In genomic region chr1:52158218-52158617, GRCh38 we compare ENCODE assay signal across 23 cellular contexts.
"Had no signal": no experiment of that assay in that cellular context is flagged by ENCODE, and none has a peak within 500 bp of the region (broad histone marks: within the 10 kb centered on the region; RNA-seq: fewer than 3 reads in every experiment).

No MANE protein-coding gene starts in this region.

- ATAC-seq: heart right ventricle; left lobe of liver; naive thymus-derived CD8-positive, alpha-beta T cell; stimulated activated naive B cell treated with anti-CD40 and anti-IgM and Interleukin-4, amounts not matched to agents 10 μg/mL and 1 μg/mL and 100 μg/mL, for 72 hours had no signal

- DNase-seq: dorsolateral prefrontal cortex; effector CD4-positive, alpha-beta T cell; esophagus squamous epithelium; foreskin melanocyte; glutamatergic neuron; heart right ventricle; hippocampal formation; kidney; naive thymus-derived CD8-positive, alpha-beta T cell; nephron progenitor cell; nucleus accumbens; right cardiac atrium; sigmoid colon; spleen; stimulated activated CD4-positive, alpha-beta T cell treated with anti-CD3 and anti-CD28 coated beads, Interleukin-15, amount 100 ng/mL, for 24 hours; stimulated activated CD4-positive, alpha-beta T cell treated with anti-CD3 and anti-CD28 coated beads, Interleukin-2, amount 100 ng/mL, for 48 hours; stimulated activated naive B cell treated with anti-CD40 and anti-IgM and Interleukin-4, amounts not matched to agents 10 μg/mL and 1 μg/mL and 100 μg/mL, for 72 hours had no signal

- H3K27ac ChIP-seq: dorsolateral prefrontal cortex, heart right ventricle, prostate gland, sigmoid colon, spleen, thoracic aorta, tibial nerve, vagina had no signal

- H3K36me3 ChIP-seq: esophagus squamous epithelium, prostate gland, sigmoid colon, spleen, thoracic aorta, tibial nerve, vagina had no signal

- H3K4me1 ChIP-seq: prostate gland, spleen had no signal

- H3K4me3 Mint-ChIP-seq: nephron progenitor cell; stimulated activated naive B cell treated with anti-CD40 and anti-IgM and Interleukin-4, amounts not matched to agents 10 μg/mL and 1 μg/mL and 100 μg/mL, for 72 hours; stimulated activated naive CD8-positive, alpha-beta T cell treated with anti-CD3 and anti-CD28 coated beads, Interleukin-15, Interleukin-2, amounts not matched to agents 100 ng/mL and 50 ng/mL, for 24 hours had no signal

- H3K9me3 Mint-ChIP-seq: naive thymus-derived CD8-positive, alpha-beta T cell; stimulated activated naive B cell treated with anti-CD40 and anti-IgM and Interleukin-4, amounts not matched to agents 10 μg/mL and 1 μg/mL and 100 μg/mL, for 72 hours; stimulated activated naive CD8-positive, alpha-beta T cell treated with anti-CD3 and anti-CD28 coated beads, Interleukin-15, Interleukin-2, amounts not matched to agents 100 ng/mL and 50 ng/mL, for 24 hours had no signal

- H3K27me3 ChIP-seq: dorsolateral prefrontal cortex, esophagus squamous epithelium, heart right ventricle, sigmoid colon, spleen, tibial nerve, vagina had no signal

- H3K4me1 Mint-ChIP-seq: nephron progenitor cell; stimulated activated naive B cell treated with anti-CD40 and anti-IgM and Interleukin-4, amounts not matched to agents 10 μg/mL and 1 μg/mL and 100 μg/mL, for 72 hours had no signal

- H3K27ac Mint-ChIP-seq: nephron progenitor cell; stimulated activated naive B cell treated with anti-CD40 and anti-IgM and Interleukin-4, amounts not matched to agents 10 μg/mL and 1 μg/mL and 100 μg/mL, for 72 hours; stimulated activated naive CD8-positive, alpha-beta T cell treated with anti-CD3 and anti-CD28 coated beads, Interleukin-15, Interleukin-2, amounts not matched to agents 100 ng/mL and 50 ng/mL, for 24 hours had no signal

- H3K27me3 Mint-ChIP-seq: stimulated activated naive B cell treated with anti-CD40 and anti-IgM and Interleukin-4, amounts not matched to agents 10 μg/mL and 1 μg/mL and 100 μg/mL, for 72 hours; stimulated activated naive CD8-positive, alpha-beta T cell treated with anti-CD3 and anti-CD28 coated beads, Interleukin-15, Interleukin-2, amounts not matched to agents 100 ng/mL and 50 ng/mL, for 24 hours had no signal

- H3K9me3 ChIP-seq: esophagus squamous epithelium, heart right ventricle, prostate gland, sigmoid colon, spleen, thoracic aorta, tibial nerve, vagina had no signal

- H3K4me3 ChIP-seq: dorsolateral prefrontal cortex, esophagus squamous epithelium, heart right ventricle, prostate gland, sigmoid colon, spleen, thoracic aorta, tibial nerve, vagina had no signal
